In the genomic region with DNA sequence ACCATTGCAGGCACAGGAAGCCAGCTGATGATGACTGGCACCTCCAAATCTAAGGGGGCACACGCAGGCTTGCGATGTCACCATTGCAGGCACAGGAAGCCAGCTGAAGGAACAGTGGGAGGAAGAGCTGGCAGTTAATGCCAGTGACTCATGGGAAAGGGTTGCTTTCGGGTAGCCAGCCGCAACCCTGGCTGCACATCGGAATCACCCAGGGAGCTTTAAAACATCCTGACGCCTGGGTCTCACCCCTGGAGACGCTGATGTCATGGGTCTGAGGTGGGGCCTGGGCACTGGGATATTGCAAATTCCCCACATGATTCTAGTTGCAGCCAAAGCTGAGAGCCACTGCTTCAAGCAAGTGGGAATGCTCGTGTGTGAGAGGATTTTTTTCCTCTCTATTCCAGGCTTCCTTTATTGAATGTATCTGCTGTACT, we compare ENCODE assay signal across 7 cellular contexts. TPM values are rescaled to one million over a fixed set of nuclear protein-coding genes. Genes with fewer than 3 reads are reported as not detected.
A peak's percentile ranks its signal among the peaks of the same experiment; 100 is the strongest.
DNase-seq lines count a peak whose midpoint lies in the region; ATAC-seq lines count a peak whose summit lies in the region.

No MANE protein-coding gene starts in this region.

- H3K27ac ChIP-seq in angular gyrus (ENCODE audit: low read depth, low read length) = peak overlapping the region; percentile 31
- H3K27ac ChIP-seq in substantia nigra (ENCODE audit: low read depth, low read length, poor library complexity, severe bottlenecking) = no peak overlapping the region
- H3K27ac ChIP-seq in Karpas-422 (ENCODE audit: low read length) = no peak overlapping the region

- H3K27me3 ChIP-seq in Karpas-422 (ENCODE audit: low read length) = no peaks in the 10 kb centered on the region; the same call in 1 of the 2 replicates

- H3K9me2 ChIP-seq in Karpas-422 (replicated peaks; ENCODE audit: insufficient read depth, low read length) = no peaks in the 10 kb centered on the region

- no peaks in the 10 kb centered on the region for H3K79me2 ChIP-seq in Karpas-422 (ENCODE audit: low read length)

- H3K4me2 ChIP-seq in Karpas-422 (ENCODE audit: low read depth, low read length, poor library complexity, severe bottlenecking) = no peak overlapping the region

- H3K9ac ChIP-seq in Karpas-422 (ENCODE audit: low read length) = no peak overlapping the region

- no peak overlapping the region for H2AFZ ChIP-seq in Karpas-422 (ENCODE audit: low read length)

- H3K4me1 ChIP-seq in Karpas-422 (ENCODE audit: low read length) = peaks cover 3% of the 10 kb centered on the region

- no peaks in the 10 kb centered on the region for H3K36me3 ChIP-seq in Karpas-422 (ENCODE audit: insufficient read depth, low read length)

- no peaks in the 10 kb centered on the region for H3K9me3 ChIP-seq in Karpas-422 (ENCODE audit: low read length)

- ATAC-seq in GM19463 (IDR thresholded peaks at IDR 0.05; ENCODE audit: unreplicated experiment) = no peak

- H4K20me1 ChIP-seq in Karpas-422 (ENCODE audit: insufficient read depth, low read depth, low read length) = no peaks in the 10 kb centered on the region

- H3K4me3 ChIP-seq in Karpas-422 (ENCODE audit: low read length) = no peak overlapping the region

- DNase-seq in HT1080 (ENCODE audit: low read depth) (peak; percentile 97), hippocampal formation (lab: John Stamatoyannopoulos, UW) (peak; percentile 43 to 52), substantia nigra (lab: John Stamatoyannopoulos, UW) (peak in 33 of 49 donors; percentile 6 to 80 (median 47)), HUDEP-2 (lab: John Stamatoyannopoulos, UW; ENCODE audit: unreplicated experiment in 76 of 76) (no peak), Karpas-422 (no peak)

RNA-seq across cellular contexts. Expression of a gene that starts 16.1 kb away (rescaled TPM):
- total RNA-seq in HT1080 (2014; rRNA removed; shearing (Covaris generic)) = not detected in 2 replicates
- polyA plus RNA-seq in HT1080 (2015; cell fraction: cytosol; rRNA removed) = not detected in 2 replicates
- not detected in 2 replicates for polyA plus RNA-seq in HT1080 (2015; cell fraction: nucleus; rRNA removed)
- total RNA-seq in Karpas-422 (2014; rRNA removed; shearing (Covaris generic); ENCODE audit: low replicate concordance) = 0.25 TPM in 1 of 2 replicates, not detected in the other

RNA-seq across cellular contexts. Expression of a gene that starts 49.5 kb away (rescaled TPM):
- 18.4 and 19.7 TPM in 2 replicates for total RNA-seq in HT1080 (2014; rRNA removed; shearing (Covaris generic))
- 23.7 and 24.5 TPM in 2 replicates for polyA plus RNA-seq in HT1080 (2015; cell fraction: cytosol; rRNA removed)
- 108 and 111 TPM in 2 replicates for polyA plus RNA-seq in HT1080 (2015; cell fraction: nucleus; rRNA removed)
- total RNA-seq in Karpas-422 (2014; rRNA removed; shearing (Covaris generic); ENCODE audit: low replicate concordance) = 81.6 and 110 TPM in 2 replicates

RNA-seq across cellular contexts. Expression of a gene that starts 49.6 kb away (rescaled TPM):
- total RNA-seq in HT1080 (2014; rRNA removed; shearing (Covaris generic)) = 2.2 and 5.0 TPM in 2 replicates
- polyA plus RNA-seq in HT1080 (2015; cell fraction: cytosol; rRNA removed) = 2.8 TPM in 2 replicates
- polyA plus RNA-seq in HT1080 (2015; cell fraction: nucleus; rRNA removed) = 1.0 and 1.5 TPM in 2 replicates
- total RNA-seq in Karpas-422 (2014; rRNA removed; shearing (Covaris generic); ENCODE audit: low replicate concordance) = 8.2 and 9.2 TPM in 2 replicates

Comparison
In these comparisons a context has a peak if more than half of its experiments do, and no peak if none do; other contexts are left out.
1. DNase-seq: peak in HT1080 (single experiment), hippocampal formation (2 of 2) and substantia nigra (33 of 49); none in HUDEP-2 (0 of 76) and Karpas-422 (single experiment).